Comparison of ENCODE assay signal across 11 cellular contexts in the genomic region with DNA sequence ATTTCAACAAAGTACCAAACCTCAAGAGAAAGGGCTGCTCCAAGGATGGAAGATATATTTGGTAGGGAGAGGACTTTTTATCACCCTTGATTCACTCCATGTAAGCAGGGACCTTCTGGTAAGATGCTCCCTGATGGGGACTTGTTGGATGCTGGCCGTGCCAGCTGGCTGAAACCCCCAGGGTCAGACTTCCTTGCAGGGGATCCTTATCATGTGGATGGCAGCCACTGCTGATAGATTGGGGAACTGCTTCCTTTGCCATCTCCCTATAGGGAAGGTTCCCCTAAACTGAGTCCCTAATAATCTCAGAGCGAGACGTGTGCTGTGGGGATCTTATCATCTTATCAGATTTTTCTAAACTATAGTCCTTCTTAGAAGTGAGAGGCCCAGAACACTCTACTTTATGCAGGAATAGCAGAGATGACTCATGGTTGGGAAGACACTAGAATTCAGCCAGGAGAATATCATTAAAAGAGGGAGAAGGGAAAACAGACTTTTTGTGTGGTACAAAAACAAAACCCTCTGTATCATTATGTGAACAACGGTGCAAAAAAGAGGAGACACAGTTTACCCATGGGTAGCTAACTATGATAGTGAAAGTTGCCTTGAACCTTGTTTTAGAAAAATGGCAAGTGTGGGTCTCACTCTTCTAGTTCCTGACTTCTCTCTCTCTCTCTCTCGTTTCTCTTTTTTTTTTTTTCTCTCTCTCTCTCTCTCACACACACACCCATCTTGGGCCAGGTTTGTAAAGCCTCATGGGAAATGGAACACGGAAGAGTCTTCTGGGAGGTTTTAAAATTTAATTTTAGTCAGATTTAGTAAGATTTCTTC. TPM values are rescaled to one million over a fixed set of nuclear protein-coding genes. Genes with fewer than 3 reads are reported as not detected.
A peak's percentile ranks its signal among the peaks of the same experiment; 100 is the strongest.
DNase-seq lines count a peak whose midpoint lies in the region; ATAC-seq and TF ChIP-seq lines count a peak whose summit lies in the region.
"Had no signal": no experiment of that assay in that cellular context is flagged by ENCODE, and none has a peak within 500 bp of the region (broad histone marks: within the 10 kb centered on the region; RNA-seq: fewer than 3 reads in every experiment).

No MANE protein-coding gene starts in this region.

- no peaks in the 10 kb centered on the region for H3K36me3 ChIP-seq in prostate gland
- H3K36me3 ChIP-seq: SJSA1 had no signal

- 66% methylated on average over 6 of the region's 6 CpGs for WGBS in prostate gland

- no peaks in the 10 kb centered on the region for H3K9me3 ChIP-seq in prostate gland
- H3K9me3 ChIP-seq: SJSA1 had no signal

- peak overlapping the region; percentile 52 for H3K4me3 Mint-ChIP-seq in activated naive CD4-positive, alpha-beta T cell treated with anti-CD3 and anti-CD28 coated beads, Interleukin-2, amount 10 ng/mL, durations not matched to agents 7 days and 5 days
- H3K4me3 Mint-ChIP-seq in T-helper 1 cell treated with Interleukin-12 subunit alpha and Interleukin-12 subunit beta and Interleukin-4 antibody, amounts not matched to agents 30 μg/mL and 1 μg/mL, for 36 hours: peak overlapping the region; percentile 65
- H3K4me3 Mint-ChIP-seq in progenitor cell of endocrine pancreas (ENCODE audit: low read depth): no peak overlapping the region

- no peak overlapping the region for H3K4me3 ChIP-seq in prostate gland
- H3K4me3 ChIP-seq: BLaER1, SJSA1 had no signal

- no peaks in the 10 kb centered on the region for H3K27me3 Mint-ChIP-seq in activated naive CD4-positive, alpha-beta T cell treated with anti-CD3 and anti-CD28 coated beads, Interleukin-2, amount 10 ng/mL, durations not matched to agents 7 days and 5 days
- H3K27me3 Mint-ChIP-seq in T-helper 1 cell treated with Interleukin-12 subunit alpha and Interleukin-12 subunit beta and Interleukin-4 antibody, amounts not matched to agents 30 μg/mL and 1 μg/mL, for 36 hours (ENCODE audit: low read depth): no peaks in the 10 kb centered on the region
- H3K27me3 Mint-ChIP-seq in progenitor cell of endocrine pancreas: no peaks in the 10 kb centered on the region

- no peak for DNase-seq in activated naive CD4-positive, alpha-beta T cell treated with anti-CD3 and anti-CD28 coated beads, Interleukin-2, amount 10 ng/mL, durations not matched to agents 7 days and 5 days
- DNase-seq in activated naive CD4-positive, alpha-beta T cell (lab: John Stamatoyannopoulos, UW): no peak
- DNase-seq in erythroblast (lab: John Stamatoyannopoulos, UW): peak; percentile 6 to 32
- DNase-seq in progenitor cell of endocrine pancreas (ENCODE audit: low spot score, unreplicated experiment): no peak
- no peak for DNase-seq in prostate gland (ENCODE audit: low spot score)
- DNase-seq in head of caudate nucleus: no peak

- H3K4me1 ChIP-seq in prostate gland (replicated peaks): no peaks in the 10 kb centered on the region
- H3K4me1 ChIP-seq: BLaER1, SJSA1 had no signal

- H3K27ac ChIP-seq in prostate gland: no peak overlapping the region
- H3K27ac ChIP-seq: BLaER1, KMS-11, SJSA1 had no signal

- TF ChIP-seq CTCF in progenitor cell of endocrine pancreas (IDR thresholded peaks at IDR 0.05; ENCODE audit: unreplicated experiment) (no peak), prostate gland (IDR thresholded peaks at IDR 0.05) (no peak)

- TF ChIP-seq POLR2A in erythroblast (IDR thresholded peaks at IDR 0.05; ENCODE audit: low read length) (no peak), prostate gland (IDR thresholded peaks at IDR 0.05) (no peak)

- CTCF ChIA-PET in activated naive CD4-positive, alpha-beta T cell treated with anti-CD3 and anti-CD28 coated beads, Interleukin-2, amount 10 ng/mL, durations not matched to agents 7 days and 5 days (lab: Charles Lee): interaction anchor here (0.6 to 1.6 kb wide), 4 partner anchors 16 to 1741 kb away, joined by 3 read pairs; no protein-coding TSS in a partner anchor

- peaks cover 94% of the 10 kb centered on the region for H3K4me1 Mint-ChIP-seq in activated naive CD4-positive, alpha-beta T cell treated with anti-CD3 and anti-CD28 coated beads, Interleukin-2, amount 10 ng/mL, durations not matched to agents 7 days and 5 days
- peaks cover 77% of the 10 kb centered on the region for H3K4me1 Mint-ChIP-seq in T-helper 1 cell treated with Interleukin-12 subunit alpha and Interleukin-12 subunit beta and Interleukin-4 antibody, amounts not matched to agents 30 μg/mL and 1 μg/mL, for 36 hours (ENCODE audit: low read depth)
- H3K4me1 Mint-ChIP-seq in progenitor cell of endocrine pancreas (ENCODE audit: low read depth): no peaks in the 10 kb centered on the region

- no peak for ATAC-seq in GM19452 (IDR thresholded peaks at IDR 0.05; ENCODE audit: unreplicated experiment)

- intact Hi-C loops in prostate gland (cut with DNase I) (no loop called here), head of caudate nucleus (cut with DNase I) (no loop called here)

- peak overlapping the region; percentile 92 for H3K27ac Mint-ChIP-seq in activated naive CD4-positive, alpha-beta T cell treated with anti-CD3 and anti-CD28 coated beads, Interleukin-2, amount 10 ng/mL, durations not matched to agents 7 days and 5 days
- peak overlapping the region; percentile 81 for H3K27ac Mint-ChIP-seq in T-helper 1 cell treated with Interleukin-12 subunit alpha and Interleukin-12 subunit beta and Interleukin-4 antibody, amounts not matched to agents 30 μg/mL and 1 μg/mL, for 36 hours
- no peak overlapping the region for H3K27ac Mint-ChIP-seq in progenitor cell of endocrine pancreas

- H3K27me3 ChIP-seq in prostate gland (replicated peaks; ENCODE audit: insufficient read depth): no peaks in the 10 kb centered on the region
- H3K27me3 ChIP-seq: BLaER1, SJSA1 had no signal

- peaks cover 87% of the 10 kb centered on the region for H3K36me3 Mint-ChIP-seq in activated naive CD4-positive, alpha-beta T cell treated with anti-CD3 and anti-CD28 coated beads, Interleukin-2, amount 10 ng/mL, durations not matched to agents 7 days and 5 days
- H3K36me3 Mint-ChIP-seq in T-helper 1 cell treated with Interleukin-12 subunit alpha and Interleukin-12 subunit beta and Interleukin-4 antibody, amounts not matched to agents 30 μg/mL and 1 μg/mL, for 36 hours (ENCODE audit: low read depth): peaks cover 65% of the 10 kb centered on the region
- H3K36me3 Mint-ChIP-seq in progenitor cell of endocrine pancreas (ENCODE audit: insufficient read depth): no peaks in the 10 kb centered on the region

- no peaks in the 10 kb centered on the region for H3K9me3 Mint-ChIP-seq in activated naive CD4-positive, alpha-beta T cell treated with anti-CD3 and anti-CD28 coated beads, Interleukin-2, amount 10 ng/mL, durations not matched to agents 7 days and 5 days
- H3K9me3 Mint-ChIP-seq in T-helper 1 cell treated with Interleukin-12 subunit alpha and Interleukin-12 subunit beta and Interleukin-4 antibody, amounts not matched to agents 30 μg/mL and 1 μg/mL, for 36 hours: no peaks in the 10 kb centered on the region
- H3K9me3 Mint-ChIP-seq in progenitor cell of endocrine pancreas (ENCODE audit: low read depth): no peaks in the 10 kb centered on the region

RNA-seq across cellular contexts. Expression of gene RHOH, which starts 16.1 kb away (rescaled TPM):
- 4.5 and 5.5 TPM in 2 replicates for total RNA-seq in progenitor cell of endocrine pancreas
- 1 to 10 TPM; 1.3 to 1.9 TPM for total RNA-seq in prostate gland
- total RNA-seq: SJSA1 had no signal

Comparison
In these comparisons a context has a peak if more than half of its experiments do, and no peak if none do; other contexts are left out.
1. DNase-seq: peak in erythroblast (2 of 2); none in activated naive CD4-positive, alpha-beta T cell treated with anti-CD3 and anti-CD28 coated beads, Interleukin-2, amount 10 ng/mL, durations not matched to agents 7 days and 5 days (single experiment), activated naive CD4-positive, alpha-beta T cell (0 of 4), progenitor cell of endocrine pancreas (single experiment), prostate gland (single experiment) and head of caudate nucleus (0 of 42).